ENCODE assay signal across 11 cellular contexts in genomic region chr6:85451586-85452306, GRCh38. TPM values are rescaled to one million over a fixed set of nuclear protein-coding genes. Genes with fewer than 3 reads are reported as not detected.
DNase-seq lines count a peak whose midpoint lies in the region; ATAC-seq and TF ChIP-seq lines count a peak whose summit lies in the region.
"Had no signal": no experiment of that assay in that cellular context is flagged by ENCODE, and none has a peak within 500 bp of the region (broad histone marks: within the 10 kb centered on the region; RNA-seq: fewer than 3 reads in every experiment).

No MANE protein-coding gene starts in this region.

- H3K4me1 ChIP-seq in stomach: peaks cover 8 to 52% (median 43%) of the 10 kb centered on the region in 4 donors

- WGBS in stomach, 5 donors: 10 to 25% (median 16%) methylated on average over 4 of the region's 4 CpGs

- peaks cover 55% of the 10 kb centered on the region for H3K27me3 Mint-ChIP-seq in activated CD4-positive, alpha-beta T cell treated with anti-CD3 and anti-CD28 coated beads for 36 hours
- peaks cover 57% of the 10 kb centered on the region for H3K27me3 Mint-ChIP-seq in activated T-helper 17 cell treated with anti-CD3 and anti-CD28 coated beads, Interleukin-2, amount 50 U/mL, for 72 hours

- no peak for TF ChIP-seq EP300 in stomach (IDR thresholded peaks at IDR 0.05)

- peaks cover 4% of the 10 kb centered on the region for H3K36me3 Mint-ChIP-seq in activated CD4-positive, alpha-beta T cell treated with anti-CD3 and anti-CD28 coated beads for 36 hours (ENCODE audit: low read depth)
- peaks cover 29% of the 10 kb centered on the region for H3K36me3 Mint-ChIP-seq in activated T-helper 17 cell treated with anti-CD3 and anti-CD28 coated beads, Interleukin-2, amount 50 U/mL, for 72 hours (ENCODE audit: low read depth)

- no peak for ATAC-seq in activated CD4-positive, alpha-beta T cell treated with anti-CD3 and anti-CD28 coated beads for 36 hours
- no peak for ATAC-seq in activated T-helper 17 cell treated with anti-CD3 and anti-CD28 coated beads, Interleukin-2, amount 50 U/mL, for 72 hours (replicated peaks)

- peaks cover 62% of the 10 kb centered on the region for H3K4me1 Mint-ChIP-seq in activated CD4-positive, alpha-beta T cell treated with anti-CD3 and anti-CD28 coated beads for 36 hours
- H3K4me1 Mint-ChIP-seq in activated T-helper 17 cell treated with anti-CD3 and anti-CD28 coated beads, Interleukin-2, amount 50 U/mL, for 72 hours: peaks cover 9% of the 10 kb centered on the region

- H3K27me3 ChIP-seq in stomach: peaks cover 0 to 18% (median 8%) of the 10 kb centered on the region in 3 donors

- no peak for TF ChIP-seq POLR2A in stomach (IDR thresholded peaks at IDR 0.05)

- intact Hi-C loops in activated CD4-positive, alpha-beta T cell treated with anti-CD3 and anti-CD28 coated beads for 36 hours (cut with DNase I, micrococcal nuclease): no loop called here
- intact Hi-C loops in stomach (cut with DNase I; ENCODE audit: low total_unique reads): no loop called here

- H3K4me3 ChIP-seq in stomach: peak overlapping the region; percentile 13 to 71 (median 66)

- TF ChIP-seq CTCF in stomach (IDR thresholded peaks at IDR 0.05): no peak

- CTCF ChIA-PET in activated CD4-positive, alpha-beta T cell treated with anti-CD3 and anti-CD28 coated beads for 36 hours (lab: Charles Lee): interaction anchor here (1.0 to 4.9 kb wide), 6 partner anchors 11 to 44 kb away, joined by 3 to 36 read pairs (median 6); no protein-coding TSS in a partner anchor

- no peaks in the 10 kb centered on the region for H3K9me3 Mint-ChIP-seq in activated CD4-positive, alpha-beta T cell treated with anti-CD3 and anti-CD28 coated beads for 36 hours (ENCODE audit: low read depth)
- H3K9me3 Mint-ChIP-seq in activated T-helper 17 cell treated with anti-CD3 and anti-CD28 coated beads, Interleukin-2, amount 50 U/mL, for 72 hours: no peaks in the 10 kb centered on the region

- no peaks in the 10 kb centered on the region for H3K36me3 ChIP-seq in stomach
- H3K36me3 ChIP-seq: neutrophil had no signal

- peak overlapping the region; percentile 81 for H3K4me3 Mint-ChIP-seq in activated CD4-positive, alpha-beta T cell treated with anti-CD3 and anti-CD28 coated beads for 36 hours
- peak overlapping the region; percentile 90 for H3K4me3 Mint-ChIP-seq in activated T-helper 17 cell treated with anti-CD3 and anti-CD28 coated beads, Interleukin-2, amount 50 U/mL, for 72 hours

- peak overlapping the region in 4 of 5 donors; percentile 3 to 91 (median 51) for H3K27ac ChIP-seq in stomach
- H3K27ac ChIP-seq: neutrophil had no signal

- POLR2A ChIA-PET in activated CD4-positive, alpha-beta T cell treated with anti-CD3 and anti-CD28 coated beads for 36 hours (lab: Charles Lee): no interaction called here

- H3K27ac Mint-ChIP-seq in activated CD4-positive, alpha-beta T cell treated with anti-CD3 and anti-CD28 coated beads for 36 hours: peak overlapping the region; percentile 63
- H3K27ac Mint-ChIP-seq in activated T-helper 17 cell treated with anti-CD3 and anti-CD28 coated beads, Interleukin-2, amount 50 U/mL, for 72 hours: no peak overlapping the region

- DNase-seq in activated CD4-positive, alpha-beta T cell treated with anti-CD3 and anti-CD28 coated beads for 36 hours: no peak
- no peak for DNase-seq in activated CD4-positive, alpha-beta T cell treated with anti-CD3 and anti-CD28 coated beads for 4 hours
- DNase-seq in foreskin melanocyte: peak; percentile 47
- no peak for DNase-seq in stomach
- DNase-seq in COLO668 (lab: John Stamatoyannopoulos, UW; ENCODE audit: unreplicated experiment): no peak
- no peak for DNase-seq in HuH-7.5 (ENCODE audit: low spot score)
- DNase-seq in NCI-H187 treated with DMSO at 0.1 percent for 48 hours (lab: John Stamatoyannopoulos, UW): no peak
- DNase-seq: activated CD4-positive, alpha-beta T cell treated with anti-CD3 and anti-CD28 coated beads for 1 hour; NCI-H1105 had no signal

- H3K9me3 ChIP-seq in stomach: no peaks in the 10 kb centered on the region
- H3K9me3 ChIP-seq: neutrophil had no signal

RNA-seq across cellular contexts. Expression of gene NT5E, which starts 1.9 kb away (rescaled TPM):
- total RNA-seq in activated CD4-positive, alpha-beta T cell treated with anti-CD3 and anti-CD28 coated beads for 36 hours: 1 to 10 TPM; 3.8 to 4.9 TPM
- 10 to 100 TPM in 1 of 2 donors, 1 to 10 TPM in 1; 1.2 to 10.5 TPM for total RNA-seq in activated T-helper 17 cell treated with anti-CD3 and anti-CD28 coated beads, Interleukin-2, amount 50 U/mL, for 72 hours
- 10 to 100 TPM in 3 of 5 donors, 1 to 10 TPM in 2; 6.8 to 18.8 (median 16.0) TPM for total RNA-seq in stomach
- 1 to 10 TPM; 2.9 to 4.1 (median 2.9) TPM for polyA plus RNA-seq in stomach
